8 cellular contexts compared by ENCODE assay signal in genomic region chr1:19582318-19582717, GRCh38.
DNase-seq lines count a peak whose midpoint lies in the region; ATAC-seq and TF ChIP-seq lines count a peak whose summit lies in the region.

No MANE protein-coding gene starts in this region.

- CTCF ChIA-PET in CD4-positive, alpha-beta T cell (lab: Charles Lee), result interaction anchor here (0.6 to 1.9 kb wide), 37 partner anchors 9 to 243 kb away, joined by 3 to 20 read pairs (median 4); partner anchors contain the start of gene NBL1

- no peaks in the 10 kb centered on the region for H3K9me2 ChIP-seq in SU-DHL-6 (replicated peaks; ENCODE audit: insufficient read depth, low read length)

- no peaks in the 10 kb centered on the region for H3K27me3 ChIP-seq in CD4-positive, alpha-beta T cell (ENCODE audit: control insufficient read depth, insufficient read depth, low read length)
- no peaks in the 10 kb centered on the region for H3K27me3 ChIP-seq in SU-DHL-6 (ENCODE audit: low read length)

- no peaks in the 10 kb centered on the region for H3K79me2 ChIP-seq in SU-DHL-6 (ENCODE audit: insufficient read depth, low read length)

- no peaks in the 10 kb centered on the region for H4K20me1 ChIP-seq in SU-DHL-6 (ENCODE audit: low read depth, low read length)

- no peak overlapping the region for H3K27ac Mint-ChIP-seq in CD4-positive, alpha-beta T cell
- no peak overlapping the region for H3K27ac Mint-ChIP-seq in activated naive CD8-positive, alpha-beta T cell treated with anti-CD3 and anti-CD28 coated beads, Interleukin-2, amount 10 ng/mL, durations not matched to agents 7 days and 5 days

- no peaks in the 10 kb centered on the region for H3K36me3 ChIP-seq in SU-DHL-6 (ENCODE audit: low read length)

- H3K9ac ChIP-seq in SU-DHL-6 (ENCODE audit: low read length), result no peak overlapping the region

- H2AFZ ChIP-seq in SU-DHL-6 (ENCODE audit: low read depth, low read length, severe bottlenecking), result no peak overlapping the region

- ATAC-seq in CD4-positive, alpha-beta T cell (ENCODE audit: poor library complexity), result peak; percentile 77
- ATAC-seq in HG02623 (IDR thresholded peaks at IDR 0.05; ENCODE audit: unreplicated experiment), result peak; percentile 52
- ATAC-seq in activated naive CD8-positive, alpha-beta T cell treated with anti-CD3 and anti-CD28 coated beads, Interleukin-2, amount 10 ng/mL, durations not matched to agents 7 days and 5 days (ENCODE audit: low read depth), result peak; percentile 89
- no peak for ATAC-seq in GM21367 (IDR thresholded peaks at IDR 0.05; ENCODE audit: unreplicated experiment)

- peak; percentile 91 for TF ChIP-seq CTCF in CD4-positive, alpha-beta T cell (IDR thresholded peaks at IDR 0.05)
- peak; percentile 79 for TF ChIP-seq CTCF in SU-DHL-6 (IDR thresholded peaks at IDR 0.05; ENCODE audit: insufficient read depth, low read length, poor library complexity, severe bottlenecking)
- TF ChIP-seq CTCF in coronary artery (IDR thresholded peaks at IDR 0.05), result no peak

- H3K9me3 ChIP-seq in CD4-positive, alpha-beta T cell (ENCODE audit: control insufficient read depth, low read length), result no peaks in the 10 kb centered on the region
- no peaks in the 10 kb centered on the region for H3K9me3 ChIP-seq in SU-DHL-6 (ENCODE audit: insufficient read depth, low read length)

- POLR2A ChIA-PET in CD4-positive, alpha-beta T cell (lab: Charles Lee), result interaction anchor here (0.6 to 2.9 kb wide), 4 partner anchors 15 to 191 kb away, joined by 3 to 11 read pairs (median 5); a partner anchor contains a TSS
- POLR2A ChIA-PET in activated naive CD8-positive, alpha-beta T cell treated with anti-CD3 and anti-CD28 coated beads, Interleukin-2, amount 10 ng/mL, durations not matched to agents 7 days and 5 days (lab: Charles Lee), result interaction anchor here (1.0 to 2.0 kb wide), 2 partner anchors 95 to 190 kb away, joined by 3 to 16 read pairs; no protein-coding TSS in a partner anchor

- H3K9me3 Mint-ChIP-seq in CD4-positive, alpha-beta T cell, result no peaks in the 10 kb centered on the region
- peaks cover 4% of the 10 kb centered on the region for H3K9me3 Mint-ChIP-seq in activated naive CD8-positive, alpha-beta T cell treated with anti-CD3 and anti-CD28 coated beads, Interleukin-2, amount 10 ng/mL, durations not matched to agents 7 days and 5 days

- peaks cover 9% of the 10 kb centered on the region for H3K4me1 Mint-ChIP-seq in CD4-positive, alpha-beta T cell (ENCODE audit: low read depth)
- peaks cover 6% of the 10 kb centered on the region for H3K4me1 Mint-ChIP-seq in activated naive CD8-positive, alpha-beta T cell treated with anti-CD3 and anti-CD28 coated beads, Interleukin-2, amount 10 ng/mL, durations not matched to agents 7 days and 5 days

- no peak overlapping the region for H3K4me3 ChIP-seq in SU-DHL-6 (ENCODE audit: insufficient read depth, low read length, poor library complexity, severe bottlenecking)
- H3K4me3 ChIP-seq in coronary artery, result no peak overlapping the region

- no peak overlapping the region for H3K4me2 ChIP-seq in SU-DHL-6 (ENCODE audit: low read depth, low read length, poor library complexity, severe bottlenecking)

- no peak overlapping the region for H3K4me3 Mint-ChIP-seq in CD4-positive, alpha-beta T cell
- H3K4me3 Mint-ChIP-seq in activated naive CD8-positive, alpha-beta T cell treated with anti-CD3 and anti-CD28 coated beads, Interleukin-2, amount 10 ng/mL, durations not matched to agents 7 days and 5 days, result no peak overlapping the region

- H3K36me3 Mint-ChIP-seq in CD4-positive, alpha-beta T cell (ENCODE audit: low read depth), result no peaks in the 10 kb centered on the region
- H3K36me3 Mint-ChIP-seq in activated naive CD8-positive, alpha-beta T cell treated with anti-CD3 and anti-CD28 coated beads, Interleukin-2, amount 10 ng/mL, durations not matched to agents 7 days and 5 days, result no peaks in the 10 kb centered on the region

- peak; percentile 59 to 80 (median 72) for DNase-seq in CD4-positive, alpha-beta T cell
- peak; percentile 81 for DNase-seq in activated naive CD8-positive, alpha-beta T cell treated with anti-CD3 and anti-CD28 coated beads, Interleukin-2, amount 10 ng/mL, durations not matched to agents 7 days and 5 days
- DNase-seq in iPS-NIHi11 (ENCODE audit: low spot score) (peak; percentile 88), coronary artery (ENCODE audit: low spot score) (no peak)
- DNase-seq in stimulated activated CD4-positive, alpha-beta T cell treated with anti-CD3 and anti-CD28 coated beads, TNF-alpha, amount 100 ng/mL, for 1 hour (ENCODE audit: low read depth in 3 of 3, low spot score in 1 of 3), result peak; percentile 51 to 74 (median 61)

- peaks cover 4% of the 10 kb centered on the region for H3K27me3 Mint-ChIP-seq in CD4-positive, alpha-beta T cell
- H3K27me3 Mint-ChIP-seq in activated naive CD8-positive, alpha-beta T cell treated with anti-CD3 and anti-CD28 coated beads, Interleukin-2, amount 10 ng/mL, durations not matched to agents 7 days and 5 days, result peaks cover 3% of the 10 kb centered on the region

- intact Hi-C loops in CD4-positive, alpha-beta T cell (cut with DNase I, micrococcal nuclease), result loop anchor here (1.0 to 5.0 kb wide), 8 partner anchors 68 to 241 kb away; partner anchors contain the start of gene CAPZB (in 1 of the 2)

- no peaks in the 10 kb centered on the region for H3F3A ChIP-seq in SU-DHL-6 (ENCODE audit: insufficient read depth)

- no peak overlapping the region for H3K27ac ChIP-seq in CD4-positive, alpha-beta T cell (ENCODE audit: low read depth, low read length)
- no peak overlapping the region for H3K27ac ChIP-seq in SU-DHL-6 (ENCODE audit: low read depth, low read length)
- no peak overlapping the region for H3K27ac ChIP-seq in coronary artery
